31 cellular contexts compared by ENCODE assay signal in genomic region chr12:45423931-45424330, GRCh38.
"Had no signal": no experiment of that assay in that cellular context is flagged by ENCODE, and none has a peak within 500 bp of the region (broad histone marks: within the 10 kb centered on the region; RNA-seq: fewer than 3 reads in every experiment).

No MANE protein-coding gene starts in this region.

- H3K4me1 ChIP-seq: body of pancreas, breast epithelium had no signal

- H3K27ac Mint-ChIP-seq: activated B cell treated with CpG ODN at 0.5 μM for 24 hours; activated CD4-positive, alpha-beta memory T cell treated with anti-CD3 and anti-CD28 coated beads for 36 hours; activated naive CD4-positive, alpha-beta T cell treated with anti-CD3 and anti-CD28 coated beads, Interleukin-2, amount 10 ng/mL, durations not matched to agents 7 days and 5 days; activated naive CD4-positive, alpha-beta T cell treated with anti-CD3 and anti-CD28 coated beads, Interleukin-2, amount 50 U/mL, for 24 hours; activated naive CD8-positive, alpha-beta T cell; activated naive CD8-positive, alpha-beta T cell treated with anti-CD3 and anti-CD28 coated beads, Interleukin-2, amount 10 ng/mL, durations not matched to agents 7 days and 5 days; activated naive CD8-positive, alpha-beta T cell treated with anti-CD3 and anti-CD28 coated beads, Interleukin-2, amount 50 U/mL, for 24 hours; activated T-cell treated with anti-CD3 and anti-CD28 coated beads, Interleukin-2, amount 50 U/mL, for 24 hours; activated T-helper 1 cell treated with anti-CD3 and anti-CD28 coated beads, Interleukin-12 subunit alpha, Interleukin-12 subunit beta, Interleukin-2, Interleukin-4 antibody, amounts not matched to agents 30 ng/mL and 10 ng/mL and 1 ng/mL, durations not matched to agents 14 hours and 24 hours and 36 hours; activated T-helper 2 cell treated with anti-CD3 and anti-CD28 coated beads, Interferon-gamma antibody, Interleukin-2, Interleukin-4, amounts not matched to agents 10 μg/mL and 5 μg/mL and 100 μg/mL, durations not matched to agents 14 hours and 24 hours and 36 hours; T-helper 1 cell treated with Interleukin-12 subunit alpha and Interleukin-12 subunit beta and Interleukin-4 antibody, amounts not matched to agents 30 μg/mL and 1 μg/mL, for 36 hours; T-helper 2 cell treated with Interferon-gamma antibody and Interleukin-4, amounts not matched to agents 5 μg/mL and 100 μg/mL, for 36 hours had no signal

- H3K27me3 Mint-ChIP-seq: activated B cell treated with CpG ODN at 0.5 μM for 24 hours; activated CD4-positive, alpha-beta memory T cell treated with anti-CD3 and anti-CD28 coated beads for 36 hours; activated naive CD4-positive, alpha-beta T cell treated with anti-CD3 and anti-CD28 coated beads, Interleukin-2, amount 10 ng/mL, durations not matched to agents 7 days and 5 days; activated naive CD4-positive, alpha-beta T cell treated with anti-CD3 and anti-CD28 coated beads, Interleukin-2, amount 50 U/mL, for 24 hours; activated naive CD8-positive, alpha-beta T cell; activated naive CD8-positive, alpha-beta T cell treated with anti-CD3 and anti-CD28 coated beads, Interleukin-2, amount 10 ng/mL, durations not matched to agents 7 days and 5 days; activated naive CD8-positive, alpha-beta T cell treated with anti-CD3 and anti-CD28 coated beads, Interleukin-2, amount 50 U/mL, for 24 hours; activated T-cell treated with anti-CD3 and anti-CD28 coated beads, Interleukin-2, amount 50 U/mL, for 24 hours had no signal

- H3K4me3 ChIP-seq: body of pancreas, breast epithelium had no signal

- H3K9me3 ChIP-seq: body of pancreas, breast epithelium had no signal

- H3K9me3 Mint-ChIP-seq: activated B cell treated with CpG ODN at 0.5 μM for 24 hours; activated CD4-positive, alpha-beta memory T cell treated with anti-CD3 and anti-CD28 coated beads for 36 hours; activated naive CD4-positive, alpha-beta T cell treated with anti-CD3 and anti-CD28 coated beads, Interleukin-2, amount 10 ng/mL, durations not matched to agents 7 days and 5 days; activated naive CD4-positive, alpha-beta T cell treated with anti-CD3 and anti-CD28 coated beads, Interleukin-2, amount 50 U/mL, for 24 hours; activated naive CD8-positive, alpha-beta T cell treated with anti-CD3 and anti-CD28 coated beads, Interleukin-2, amount 10 ng/mL, durations not matched to agents 7 days and 5 days; activated naive CD8-positive, alpha-beta T cell treated with anti-CD3 and anti-CD28 coated beads, Interleukin-2, amount 50 U/mL, for 24 hours; activated T-cell treated with anti-CD3 and anti-CD28 coated beads, Interleukin-2, amount 50 U/mL, for 24 hours; activated T-helper 1 cell treated with anti-CD3 and anti-CD28 coated beads, Interleukin-12 subunit alpha, Interleukin-12 subunit beta, Interleukin-2, Interleukin-4 antibody, amounts not matched to agents 30 ng/mL and 10 ng/mL and 1 ng/mL, durations not matched to agents 14 hours and 24 hours and 36 hours; activated T-helper 2 cell treated with anti-CD3 and anti-CD28 coated beads, Interferon-gamma antibody, Interleukin-2, Interleukin-4, amounts not matched to agents 10 μg/mL and 5 μg/mL and 100 μg/mL, durations not matched to agents 14 hours and 24 hours and 36 hours; T-helper 1 cell treated with Interleukin-12 subunit alpha and Interleukin-12 subunit beta and Interleukin-4 antibody, amounts not matched to agents 30 μg/mL and 1 μg/mL, for 36 hours; T-helper 2 cell treated with Interferon-gamma antibody and Interleukin-4, amounts not matched to agents 5 μg/mL and 100 μg/mL, for 36 hours had no signal

- H3K27ac ChIP-seq: body of pancreas, brain microvascular endothelial cell, breast epithelium, VCaP had no signal

- H3K4me3 Mint-ChIP-seq: activated B cell treated with CpG ODN at 0.5 μM for 24 hours; activated CD4-positive, alpha-beta memory T cell treated with anti-CD3 and anti-CD28 coated beads for 36 hours; activated naive CD4-positive, alpha-beta T cell treated with anti-CD3 and anti-CD28 coated beads, Interleukin-2, amount 10 ng/mL, durations not matched to agents 7 days and 5 days; activated naive CD4-positive, alpha-beta T cell treated with anti-CD3 and anti-CD28 coated beads, Interleukin-2, amount 50 U/mL, for 24 hours; activated naive CD8-positive, alpha-beta T cell; activated naive CD8-positive, alpha-beta T cell treated with anti-CD3 and anti-CD28 coated beads, Interleukin-2, amount 10 ng/mL, durations not matched to agents 7 days and 5 days; activated naive CD8-positive, alpha-beta T cell treated with anti-CD3 and anti-CD28 coated beads, Interleukin-2, amount 50 U/mL, for 24 hours; activated T-cell treated with anti-CD3 and anti-CD28 coated beads, Interleukin-2, amount 50 U/mL, for 24 hours; activated T-helper 1 cell treated with anti-CD3 and anti-CD28 coated beads, Interleukin-12 subunit alpha, Interleukin-12 subunit beta, Interleukin-2, Interleukin-4 antibody, amounts not matched to agents 30 ng/mL and 10 ng/mL and 1 ng/mL, durations not matched to agents 14 hours and 24 hours and 36 hours; T-helper 1 cell treated with Interleukin-12 subunit alpha and Interleukin-12 subunit beta and Interleukin-4 antibody, amounts not matched to agents 30 μg/mL and 1 μg/mL, for 36 hours; T-helper 2 cell treated with Interferon-gamma antibody and Interleukin-4, amounts not matched to agents 5 μg/mL and 100 μg/mL, for 36 hours had no signal

- H3K4me1 Mint-ChIP-seq: activated B cell treated with CpG ODN at 0.5 μM for 24 hours; activated naive CD4-positive, alpha-beta T cell treated with anti-CD3 and anti-CD28 coated beads, Interleukin-2, amount 10 ng/mL, durations not matched to agents 7 days and 5 days; activated naive CD4-positive, alpha-beta T cell treated with anti-CD3 and anti-CD28 coated beads, Interleukin-2, amount 50 U/mL, for 24 hours; activated naive CD8-positive, alpha-beta T cell treated with anti-CD3 and anti-CD28 coated beads, Interleukin-2, amount 10 ng/mL, durations not matched to agents 7 days and 5 days; activated naive CD8-positive, alpha-beta T cell treated with anti-CD3 and anti-CD28 coated beads, Interleukin-2, amount 50 U/mL, for 24 hours had no signal

- DNase-seq: activated B cell treated with CpG ODN at 0.5 μM for 24 hours; activated CD4-positive, alpha-beta memory T cell treated with anti-CD3 and anti-CD28 coated beads for 36 hours; activated CD4-positive, alpha-beta T cell treated with anti-CD3 and anti-CD28 coated beads, Interleukin-2, amount 50 U/mL, for 1 hour; activated CD4-positive, alpha-beta T cell treated with anti-CD3 and anti-CD28 coated beads, Interleukin-2, amount 50 U/mL, for 4 hours; activated CD4-positive, CD25-positive, alpha-beta regulatory T cell treated with anti-CD3 and anti-CD28 coated beads, Interleukin-2, amount 50 U/mL, for 72 hours; activated CD8-positive, alpha-beta memory T cell treated with anti-CD3 and anti-CD28 coated beads, Interleukin-2, amount 50 U/mL, for 4 hours; activated effector memory CD4-positive, alpha-beta T cell treated with Interleukin-2 at 50 U/mL for 16 hours; activated gamma-delta T cell; activated naive CD4-positive, alpha-beta T cell treated with anti-CD3 and anti-CD28 coated beads, Interleukin-2, amount 10 ng/mL, durations not matched to agents 7 days and 5 days; activated naive CD4-positive, alpha-beta T cell treated with Interleukin-2 at 50 U/mL for 16 hours; activated naive CD8-positive, alpha-beta T cell treated with anti-CD3 and anti-CD28 coated beads, Interleukin-2, amount 10 ng/mL, durations not matched to agents 7 days and 5 days; activated naive CD8-positive, alpha-beta T cell treated with anti-CD3 and anti-CD28 coated beads, Interleukin-2, amount 50 U/mL, for 24 hours; activated T-cell treated with anti-CD3 and anti-CD28 coated beads for 4 hours; activated T-cell treated with anti-CD3 and anti-CD28 coated beads, Interleukin-2, amount 50 U/mL, for 24 hours; activated T-cell treated with anti-CD3 and anti-CD28 coated beads, Interleukin-2, amount 50 U/mL, for 48 hours; amygdala; anterior cingulate cortex; body of pancreas; brain microvascular endothelial cell; central memory CD4-positive, alpha-beta T cell; SW 1271; T-helper 1 cell; T-helper 9 cell had no signal

- H3K27me3 ChIP-seq: body of pancreas, brain microvascular endothelial cell, breast epithelium had no signal

- ATAC-seq: activated naive CD8-positive, alpha-beta T cell treated with anti-CD3 and anti-CD28 coated beads, Interleukin-2, amount 50 U/mL, for 24 hours; body of pancreas had no signal
